ENCODE assay signal across 18 cellular contexts in the genomic region with DNA sequence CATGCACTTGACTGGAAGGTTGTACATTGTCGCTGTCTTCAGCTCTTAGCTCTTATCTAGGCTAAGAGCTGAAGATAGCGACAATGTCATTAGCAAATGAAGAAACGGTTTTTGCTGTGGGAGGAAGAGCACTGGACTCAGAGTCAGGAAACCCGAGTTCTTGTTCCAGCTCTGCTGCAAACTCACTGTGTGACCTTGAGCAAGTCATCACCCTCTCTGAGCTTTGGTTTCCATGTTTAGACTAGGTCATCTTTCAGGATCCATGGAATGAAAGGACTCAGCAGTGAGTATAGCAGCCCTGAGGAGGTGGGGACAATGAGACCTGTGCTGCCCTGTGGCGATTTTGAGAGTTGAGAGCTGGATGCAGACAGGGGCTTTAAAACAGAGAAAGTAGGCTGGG.
"Had no signal": no experiment of that assay in that cellular context is flagged by ENCODE, and none has a peak within 500 bp of the region (broad histone marks: within the 10 kb centered on the region; RNA-seq: fewer than 3 reads in every experiment).

No MANE protein-coding gene starts in this region.

- H3K4me3 ChIP-seq: body of pancreas had no signal

- H3K27me3 ChIP-seq: body of pancreas had no signal

- ATAC-seq: activated CD4-positive, CD25-positive, alpha-beta regulatory T cell treated with anti-CD3 and anti-CD28 coated beads, Interleukin-2, amount 50 U/mL, for 24 hours; activated CD8-positive, alpha-beta T cell treated with anti-CD3 and anti-CD28 coated beads, Interleukin-2, amount 10 ng/mL, durations not matched to agents 7 days and 5 days; body of pancreas had no signal

- DNase-seq: activated CD4-positive, alpha-beta T cell treated with anti-CD3 and anti-CD28 coated beads for 4 hours; activated CD8-positive, alpha-beta T cell treated with anti-CD3 and anti-CD28 coated beads, Interleukin-2, amount 10 ng/mL, durations not matched to agents 7 days and 5 days; activated effector memory CD4-positive, alpha-beta T cell treated with Interleukin-2 at 50 U/mL for 16 hours; activated naive CD4-positive, alpha-beta T cell; activated T-cell treated with anti-CD3 and anti-CD28 coated beads, Interleukin-2, amount 50 U/mL, for 24 hours; aorta; body of pancreas; central memory CD4-positive, alpha-beta T cell; NCI-H1048; NCI-H146; NCI-H187 treated with DMSO at 0.1 percent for 48 hours; NCI-H2171; NCI-H226; NCI-H526; NCI-H774; RPMI8226; SHP77 had no signal

- H3K27ac ChIP-seq: body of pancreas had no signal

- H3K9me3 ChIP-seq: body of pancreas had no signal

- H3K4me1 ChIP-seq: body of pancreas had no signal
